In genomic region chr7:99709838-99710541, GRCh38 we compare ENCODE assay signal across 16 cellular contexts. TPM values are rescaled to one million over a fixed set of nuclear protein-coding genes. Genes with fewer than 3 reads are reported as not detected.
DNase-seq lines count a peak whose midpoint lies in the region; ATAC-seq, FAIRE-seq and TF ChIP-seq lines count a peak whose summit lies in the region.
"Had no signal": no experiment of that assay in that cellular context is flagged by ENCODE, and none has a peak within 500 bp of the region (broad histone marks: within the 10 kb centered on the region; RNA-seq: fewer than 3 reads in every experiment).

No MANE protein-coding gene starts in this region.

- CTCF ChIA-PET in MCF 10A (lab: Yijun Ruan, JAX) = no interaction called here
- CTCF ChIA-PET in K562 (lab: Yijun Ruan, JAX; ENCODE audit: low intra/inter-chr PET ratio) = no interaction called here

- BruUV-seq in MCF 10A (replicated peaks; lab: Mats Ljungman, UMichigan) (no TSS peak), K562 (replicated peaks; lab: Mats Ljungman, UMichigan) (no TSS peak)

- H3K27ac ChIP-seq in breast epithelium = no peak overlapping the region
- no peak overlapping the region for H3K27ac ChIP-seq in K562 (ENCODE audit: extremely low read depth, low read depth, low read length)
- H3K27ac ChIP-seq in gastrocnemius medialis = no peak overlapping the region
- no peak overlapping the region for H3K27ac ChIP-seq in Peyer's patch
- H3K27ac ChIP-seq: BLaER1 treated with 17β-estradiol and CSF1 and Interleukin-3, amounts not matched to agents 10 nM and 100 nM had no signal

- H3K4me1 Mint-ChIP-seq in MCF 10A (ENCODE audit: insufficient read depth, unreplicated experiment) = peaks cover 12% of the 10 kb centered on the region
- H3K4me1 Mint-ChIP-seq in T-helper 17 cell = no peaks in the 10 kb centered on the region
- H3K4me1 Mint-ChIP-seq: CD4-positive, CD25-positive, alpha-beta regulatory T cell had no signal

- no peaks in the 10 kb centered on the region for H3K4me1 ChIP-seq in breast epithelium
- H3K4me1 ChIP-seq in K562 (replicated peaks in 1 of 2; ENCODE audit: control insufficient read depth in 2 of 2, insufficient read depth in 2 of 2, low read length in 2 of 2) = peaks cover 3% of the 10 kb centered on the region in 2 experiments; a peak in 3 of 5 replicates
- H3K4me1 ChIP-seq in gastrocnemius medialis = no peaks in the 10 kb centered on the region
- H3K4me1 ChIP-seq in Peyer's patch = no peaks in the 10 kb centered on the region
- H3K4me1 ChIP-seq: BLaER1 treated with 17β-estradiol and CSF1 and Interleukin-3, amounts not matched to agents 10 nM and 100 nM; HAP-1 had no signal

- TF ChIP-seq RAD21 in K562 (CRISPR knock-in tag; conservative IDR thresholded peaks at IDR 0.05 in 1 of 2, IDR thresholded peaks at IDR 0.05 in 1 of 2) = no peak

- peak; percentile 49; the same call in 2 of the 3 replicates for ATAC-seq in K562
- peak; percentile 45 to 87 for ATAC-seq in gastrocnemius medialis
- no peak for ATAC-seq in T-helper 17 cell
- no peak for ATAC-seq in HG03039 (IDR thresholded peaks at IDR 0.05; ENCODE audit: unreplicated experiment)

- TF ChIP-seq CTCF in MCF 10A (IDR thresholded peaks at IDR 0.05; ENCODE audit: unreplicated experiment) = no peak
- TF ChIP-seq CTCF in breast epithelium (IDR thresholded peaks at IDR 0.05) = no peak
- TF ChIP-seq CTCF in K562 (IDR thresholded peaks at IDR 0.05 in 2 of 3, conservative IDR thresholded peaks at IDR 0.05 in 1 of 3; ENCODE audit: insufficient read depth in 2 of 3, low read depth in 1 of 3, low read length in 3 of 3) = no peak
- TF ChIP-seq CTCF in epithelial cell of esophagus (IDR thresholded peaks at IDR 0.05; ENCODE audit: insufficient read depth, low read depth, low read length, missing control alignments) = no peak
- TF ChIP-seq CTCF in gastrocnemius medialis (IDR thresholded peaks at IDR 0.05 in 4 of 5, conservative IDR thresholded peaks at IDR 0.05 in 1 of 5) = no peak
- no peak for TF ChIP-seq CTCF in Peyer's patch (IDR thresholded peaks at IDR 0.05)

- no peaks in the 10 kb centered on the region for H3K27me3 Mint-ChIP-seq in MCF 10A (ENCODE audit: insufficient read depth, unreplicated experiment)
- no peaks in the 10 kb centered on the region for H3K27me3 Mint-ChIP-seq in T-helper 17 cell
- H3K27me3 Mint-ChIP-seq: CD4-positive, CD25-positive, alpha-beta regulatory T cell had no signal

- H2AFZ ChIP-seq in K562 (ENCODE audit: low read depth, low read length) = no peak overlapping the region

- WGBS in K562 (ENCODE audit: insufficient coverage, low coverage, missing lambda C conversion rate) = 23% methylated on average over 2 of the region's 2 CpGs

- no peaks in the 10 kb centered on the region for H3K9me1 ChIP-seq in K562 (ENCODE audit: control insufficient read depth, insufficient read depth, low read length)

- H3K4me3 ChIP-seq in breast epithelium = no peak overlapping the region
- H3K4me3 ChIP-seq in K562 = no peak overlapping the region
- no peak overlapping the region for H3K4me3 ChIP-seq in epithelial cell of esophagus (ENCODE audit: low read length)
- H3K4me3 ChIP-seq in gastrocnemius medialis = no peak overlapping the region
- no peak overlapping the region for H3K4me3 ChIP-seq in Peyer's patch
- H3K4me3 ChIP-seq: BLaER1 treated with 17β-estradiol and CSF1 and Interleukin-3, amounts not matched to agents 10 nM and 100 nM; HAP-1 had no signal

- H3K9me3 Mint-ChIP-seq in MCF 10A (ENCODE audit: unreplicated experiment) = no peaks in the 10 kb centered on the region

- H3K9ac ChIP-seq in K562 (ENCODE audit: insufficient read depth in 1 of 2, low read depth in 2 of 2, low read length in 2 of 2) = no peak overlapping the region
- H3K9ac ChIP-seq: BLaER1 treated with 17β-estradiol and CSF1 and Interleukin-3, amounts not matched to agents 10 nM and 100 nM had no signal

- TF ChIP-seq EP300 in K562 (IDR thresholded peaks at IDR 0.05; ENCODE audit: low read length) = no peak

- H4K20me1 ChIP-seq in K562 (replicated peaks; ENCODE audit: control insufficient read depth, insufficient read depth, low read length) = no peaks in the 10 kb centered on the region
- H4K20me1 ChIP-seq: BLaER1 treated with 17β-estradiol and CSF1 and Interleukin-3, amounts not matched to agents 10 nM and 100 nM had no signal

- H3K36me3 ChIP-seq in breast epithelium (no peaks in the 10 kb centered on the region), K562 (ENCODE audit: control insufficient read depth, insufficient read depth, low read length) (no peaks in the 10 kb centered on the region), gastrocnemius medialis (peaks cover 0 to 9% of the 10 kb centered on the region in 2 donors), Peyer's patch (no peaks in the 10 kb centered on the region)
- H3K36me3 ChIP-seq: BLaER1 treated with 17β-estradiol and CSF1 and Interleukin-3, amounts not matched to agents 10 nM and 100 nM; HAP-1 had no signal

- peak; percentile 36 for DNase-seq in MCF 10A (ENCODE audit: unreplicated experiment)
- DNase-seq in breast epithelium (ENCODE audit: low spot score in 2 of 2) = no peak
- no peak for DNase-seq in K562 (ENCODE audit: extremely low read depth in 1 of 4, low spot score in 3 of 4)
- DNase-seq in epithelial cell of esophagus (ENCODE audit: low read depth) = peak; percentile 57
- no peak for DNase-seq in gastrocnemius medialis
- DNase-seq in T-helper 17 cell = no peak
- no peak for DNase-seq in Peyer's patch
- DNase-seq: ACHN; CD4-positive, CD25-positive, alpha-beta regulatory T cell; DMS53; GF-D8 had no signal

- H3K36me3 Mint-ChIP-seq in MCF 10A (ENCODE audit: insufficient read depth, unreplicated experiment) = no peaks in the 10 kb centered on the region
- peaks cover 3% of the 10 kb centered on the region for H3K36me3 Mint-ChIP-seq in T-helper 17 cell (ENCODE audit: low read depth)

- no peak overlapping the region for H3K4me3 Mint-ChIP-seq in MCF 10A (ENCODE audit: unreplicated experiment)
- H3K4me3 Mint-ChIP-seq in T-helper 17 cell = no peak overlapping the region
- H3K4me3 Mint-ChIP-seq: CD4-positive, CD25-positive, alpha-beta regulatory T cell had no signal

- FAIRE-seq in K562 (lab: Jason Lieb, UNC) = peak; percentile 46
- FAIRE-seq: H1 had no signal

- POLR2A ChIA-PET in MCF 10A (lab: Yijun Ruan, JAX) = interaction anchor here (0.6 to 1.6 kb wide), 7 partner anchors 11 to 210 kb away, joined by 3 to 6 read pairs (median 3); no protein-coding TSS in a partner anchor
- POLR2A ChIA-PET in K562 (lab: Yijun Ruan, JAX) = interaction anchor here (0.6 to 2.0 kb wide), 3 partner anchors 10 to 17 kb away, joined by 3 to 6 read pairs (median 3); no protein-coding TSS in a partner anchor

- no peaks in the 10 kb centered on the region for H3K27me3 ChIP-seq in breast epithelium
- H3K27me3 ChIP-seq in K562 (ENCODE audit: control insufficient read depth in 2 of 2, insufficient read depth in 2 of 2, low read length in 2 of 2) = no peaks in the 10 kb centered on the region
- H3K27me3 ChIP-seq in gastrocnemius medialis = no peaks in the 10 kb centered on the region
- H3K27me3 ChIP-seq in Peyer's patch = no peaks in the 10 kb centered on the region
- H3K27me3 ChIP-seq: BLaER1 treated with 17β-estradiol and CSF1 and Interleukin-3, amounts not matched to agents 10 nM and 100 nM had no signal

- no peak overlapping the region for H3K4me2 ChIP-seq in K562 (ENCODE audit: insufficient read depth, low read length)
- H3K4me2 ChIP-seq: BLaER1 treated with 17β-estradiol and CSF1 and Interleukin-3, amounts not matched to agents 10 nM and 100 nM had no signal

- no peaks in the 10 kb centered on the region for H3K79me2 ChIP-seq in K562 (ENCODE audit: control insufficient read depth, insufficient read depth, low read length)

- H3K9me3 ChIP-seq in breast epithelium (peaks cover 24 to 33% of the 10 kb centered on the region in 2 donors), K562 (replicated peaks; ENCODE audit: control insufficient read depth, insufficient read depth, low read depth, low read length) (no peaks in the 10 kb centered on the region), gastrocnemius medialis (no peaks in the 10 kb centered on the region), T-helper 17 cell (ENCODE audit: control insufficient read depth, low read length, poor library complexity, severe bottlenecking) (no peaks in the 10 kb centered on the region), Peyer's patch (peaks cover 0 to 8% (median 0%) of the 10 kb centered on the region in 4 donors)
- H3K9me3 ChIP-seq: HAP-1 had no signal

- in situ Hi-C loops in K562 (cut with MboI) (no loop called here), gastrocnemius medialis (cut with MboI; ENCODE audit: low sequenced_read_pairs in 4 of 4) (no loop called here)

- H3K27ac Mint-ChIP-seq in MCF 10A (ENCODE audit: low read depth, unreplicated experiment) (no peak overlapping the region), T-helper 17 cell (no peak overlapping the region)
- H3K27ac Mint-ChIP-seq: CD4-positive, CD25-positive, alpha-beta regulatory T cell had no signal

- TF ChIP-seq POLR2A in breast epithelium (IDR thresholded peaks at IDR 0.05) (no peak), K562 (conservative IDR thresholded peaks at IDR 0.05) (no peak), gastrocnemius medialis (IDR thresholded peaks at IDR 0.05) (no peak), Peyer's patch (IDR thresholded peaks at IDR 0.05) (no peak)

- intact Hi-C loops in MCF 10A (cut with micrococcal nuclease) = no loop called here
- intact Hi-C loops in breast epithelium (cut with DNase I; ENCODE audit: low total_unique reads) = no loop called here
- intact Hi-C loops in K562 (cut with micrococcal nuclease) = no loop called here
- intact Hi-C loops in gastrocnemius medialis (cut with DNase I; ENCODE audit: low total_unique reads) = no loop called here

RNA-seq across cellular contexts. Expression of gene CYP3A7, which starts 25.0 kb away (rescaled TPM):
- not detected in 2 replicates for total RNA-seq in MCF 10A (2022)
- total RNA-seq in breast epithelium = 1 to 10 TPM in 2 of 3 donors, not detected in 1; 1.5 to 2.3 TPM
- not detected in 2 replicates for total RNA-seq in K562 (2011; cell fraction: chromatin; rRNA removed; ENCODE audit: low replicate concordance)
- total RNA-seq in K562 (2011; cell fraction: nucleolus; rRNA removed) = not detected in 2 replicates
- total RNA-seq in K562 (2011; cell fraction: nucleoplasm; rRNA removed) = not detected in 2 replicates
- total RNA-seq in K562 (2014; rRNA removed) = not detected in 2 replicates
- not detected in 2 replicates for total RNA-seq in K562 (2014; rRNA removed; fragmentation: Illumina TruSeq; extraction: Trizol)
- not detected in 2 replicates for total RNA-seq in K562 (2015; rRNA removed; fragmentation: Illumina TruSeq; extraction: Trizol)
- not detected in 2 replicates for total RNA-seq in K562 (2021)
- not detected in 2 replicates for polyA plus RNA-seq in K562 (2011; rRNA removed)
- not detected in 2 replicates for polyA plus RNA-seq in K562 (2011; cell fraction: cytosol; rRNA removed)
- not detected in 2 replicates for polyA plus RNA-seq in K562 (2011; cell fraction: nucleus; rRNA removed)
- not detected in 2 replicates for polyA plus RNA-seq in K562 (2012)
- not detected in 2 replicates for polyA plus RNA-seq in K562 (2014; fragmentation: Illumina TruSeq; extraction: Trizol)
- under 1 TPM in 1 of 2 experiments, not detected in 1; 0.20 TPM for polyA plus RNA-seq in K562 (2014; fragmentation: Nextera tagmentation; extraction: Ambion mirVana)
- polyA plus RNA-seq in K562 (2014; rRNA removed) = not detected in 2 replicates
- polyA minus RNA-seq in K562 (2011; rRNA and poly(A)+ RNA removed) = not detected in 2 replicates
- not detected in 2 replicates for polyA minus RNA-seq in K562 (2011; cell fraction: cytosol; rRNA and poly(A)+ RNA removed)
- not detected in 2 replicates for polyA minus RNA-seq in K562 (2011; cell fraction: nucleus; rRNA and poly(A)+ RNA removed)
- total RNA-seq in gastrocnemius medialis = 1 to 10 TPM in 1 of 4 donors, under 1 TPM in 1, not detected in 2; 0.26 to 1.7 TPM
- total RNA-seq in T-helper 17 cell = not detected
- 1 to 10 TPM in 1 of 4 donors, under 1 TPM in 1, not detected in 2; 0.76 to 5.3 TPM for total RNA-seq in Peyer's patch
- total RNA-seq: A172; CD4-positive, CD25-positive, alpha-beta regulatory T cell; H1 had no signal
- polyA plus RNA-seq: CD4-positive, CD25-positive, alpha-beta regulatory T cell; H1 had no signal

RNA-seq across cellular contexts. Expression of gene CYP3A5, which starts 30.2 kb away (rescaled TPM):
- total RNA-seq in MCF 10A (2022) = 0.58 and 0.83 TPM in 2 replicates
- total RNA-seq in breast epithelium = 10 to 100 TPM in 2 of 3 donors, 1 to 10 TPM in 1; 8.5 to 25.9 (median 15.4) TPM
- 9.6 and 11.2 TPM in 2 replicates for total RNA-seq in K562 (2011; cell fraction: chromatin; rRNA removed; ENCODE audit: low replicate concordance)
- 4.3 and 5.0 TPM in 2 replicates for total RNA-seq in K562 (2011; cell fraction: nucleolus; rRNA removed)
- 4.5 and 5.9 TPM in 2 replicates for total RNA-seq in K562 (2011; cell fraction: nucleoplasm; rRNA removed)
- total RNA-seq in K562 (2014; rRNA removed) = 0.73 and 1.3 TPM in 2 replicates
- 1.3 and 1.7 TPM in 2 replicates for total RNA-seq in K562 (2014; rRNA removed; fragmentation: Illumina TruSeq; extraction: Trizol)
- 1.7 and 2.8 TPM in 2 replicates for total RNA-seq in K562 (2015; rRNA removed; fragmentation: Illumina TruSeq; extraction: Trizol)
- total RNA-seq in K562 (2021) = 0.96 and 1.5 TPM in 2 replicates
- polyA plus RNA-seq in K562 (2011; rRNA removed) = 0.98 and 1.5 TPM in 2 replicates
- polyA plus RNA-seq in K562 (2011; cell fraction: cytosol; rRNA removed) = 0.27 and 1.0 TPM in 2 replicates
- polyA plus RNA-seq in K562 (2011; cell fraction: nucleus; rRNA removed) = 9.0 and 11.0 TPM in 2 replicates
- 2.6 and 5.5 TPM in 2 replicates for polyA plus RNA-seq in K562 (2012)
- polyA plus RNA-seq in K562 (2014; fragmentation: Illumina TruSeq; extraction: Trizol) = 1.1 and 1.2 TPM in 2 replicates
- polyA plus RNA-seq in K562 (2014; fragmentation: Nextera tagmentation; extraction: Ambion mirVana) = 1 to 10 TPM; 1.6 TPM
- polyA plus RNA-seq in K562 (2014; rRNA removed) = 1.5 and 1.6 TPM in 2 replicates
- 1.8 and 2.9 TPM in 2 replicates for polyA minus RNA-seq in K562 (2011; rRNA and poly(A)+ RNA removed)
- polyA minus RNA-seq in K562 (2011; cell fraction: cytosol; rRNA and poly(A)+ RNA removed) = 0.48 TPM in 1 of 2 replicates, not detected in the other
- polyA minus RNA-seq in K562 (2011; cell fraction: nucleus; rRNA and poly(A)+ RNA removed) = 5.1 and 7.3 TPM in 2 replicates
- total RNA-seq in gastrocnemius medialis = 1 to 10 TPM in 2 of 4 donors, under 1 TPM in 1, not detected in 1; 0.70 to 9.2 (median 1.8) TPM
- under 1 TPM in 1 of 2 donors, not detected in 1; 0.20 TPM for total RNA-seq in T-helper 17 cell
- 1,000 to 10,000 TPM in 2 of 4 donors, 100 to 1,000 TPM in 2; 135 to 1,701 (median 1,072) TPM for total RNA-seq in Peyer's patch
- total RNA-seq: CD4-positive, CD25-positive, alpha-beta regulatory T cell; H1 had no signal

Comparison
In these comparisons a context has a peak if more than half of its experiments do, and no peak if none do; other contexts are left out.
1. DNase-seq: peak in MCF 10A (single experiment) and epithelial cell of esophagus (single experiment); none in breast epithelium (0 of 2), K562 (0 of 4), gastrocnemius medialis (0 of 2), T-helper 17 cell (0 of 3) and Peyer's patch (0 of 3).
2. ATAC-seq: peak in K562 (single experiment) and gastrocnemius medialis (2 of 2); none in T-helper 17 cell (single experiment) and HG03039 (single experiment).
3. RNA of gene CYP3A5, which starts 30.2 kb away (total RNA-seq): 135 to 1,701 TPM in Peyer's patch; 8.5 to 25.9 TPM in breast epithelium, 0.70 to 9.2 TPM in gastrocnemius medialis, 0.73 to 11.2 TPM in K562, 0.58 to 0.83 TPM in MCF 10A and 0.20 TPM in T-helper 17 cell; every median in the first group is over 4 times any median in the second.